Comparison of ENCODE assay signal across 1 cellular context in genomic region chr10:89175821-89176220, GRCh38.
TF ChIP-seq lines count a peak whose summit lies in the region.

No MANE protein-coding gene starts in this region.

TF ChIP-seq in IMR-90, 13 proteins besides CTCF, POLR2A, EP300 and RAD21:
- TF ChIP-seq MAZ (IDR thresholded peaks at IDR 0.05; ENCODE audit: borderline replicate concordance, low read depth, low read length), result no peak
- TF ChIP-seq USF2 (IDR thresholded peaks at IDR 0.05; ENCODE audit: low read depth, low read length), result no peak
- no peak for TF ChIP-seq MAFK (IDR thresholded peaks at IDR 0.05; ENCODE audit: low read depth, low read length)
- no peak for TF ChIP-seq SMC3 (IDR thresholded peaks at IDR 0.05; ENCODE audit: low read depth, low read length)
